ENCODE assay signal across 17 cellular contexts in genomic region chr9:1606253-1606652, GRCh38.
"Had no signal": no experiment of that assay in that cellular context is flagged by ENCODE, and none has a peak within 500 bp of the region (broad histone marks: within the 10 kb centered on the region; RNA-seq: fewer than 3 reads in every experiment).

No MANE protein-coding gene starts in this region.

- H3K27me3 Mint-ChIP-seq: activated naive CD8-positive, alpha-beta T cell treated with anti-CD3 and anti-CD28 coated beads, Interleukin-2, amount 10 ng/mL, durations not matched to agents 7 days and 5 days; brain; central memory CD8-positive, alpha-beta T cell had no signal

- DNase-seq: activated CD4-positive, alpha-beta T cell treated with anti-CD3 and anti-CD28 coated beads, Interleukin-2, amount 50 U/mL, for 1 hour; activated CD4-positive, CD25-positive, alpha-beta regulatory T cell; activated naive CD4-positive, alpha-beta T cell; activated naive CD8-positive, alpha-beta T cell treated with anti-CD3 and anti-CD28 coated beads, Interleukin-2, amount 10 ng/mL, durations not matched to agents 7 days and 5 days; cortex of kidney; effector CD4-positive, alpha-beta T cell; esophagus squamous epithelium; hippocampal formation; left lung; mammary epithelial cell; naive B cell; right lobe of liver; stomach; testis had no signal

- H3K4me3 Mint-ChIP-seq: activated naive CD8-positive, alpha-beta T cell treated with anti-CD3 and anti-CD28 coated beads, Interleukin-2, amount 10 ng/mL, durations not matched to agents 7 days and 5 days; brain; central memory CD8-positive, alpha-beta T cell; naive B cell; neural progenitor cell had no signal

- H3K4me1 Mint-ChIP-seq: activated naive CD8-positive, alpha-beta T cell treated with anti-CD3 and anti-CD28 coated beads, Interleukin-2, amount 10 ng/mL, durations not matched to agents 7 days and 5 days; central memory CD8-positive, alpha-beta T cell; naive B cell; neural progenitor cell had no signal

- H3K27ac Mint-ChIP-seq: activated naive CD8-positive, alpha-beta T cell treated with anti-CD3 and anti-CD28 coated beads, Interleukin-2, amount 10 ng/mL, durations not matched to agents 7 days and 5 days; brain; naive B cell; neural progenitor cell had no signal

- H3K9me3 Mint-ChIP-seq: activated naive CD8-positive, alpha-beta T cell treated with anti-CD3 and anti-CD28 coated beads, Interleukin-2, amount 10 ng/mL, durations not matched to agents 7 days and 5 days; neural progenitor cell had no signal

- H3K36me3 Mint-ChIP-seq: activated naive CD8-positive, alpha-beta T cell treated with anti-CD3 and anti-CD28 coated beads, Interleukin-2, amount 10 ng/mL, durations not matched to agents 7 days and 5 days; brain; naive B cell; neural progenitor cell had no signal
